Comparison of ENCODE assay signal across 1 cellular context in the genomic region with DNA sequence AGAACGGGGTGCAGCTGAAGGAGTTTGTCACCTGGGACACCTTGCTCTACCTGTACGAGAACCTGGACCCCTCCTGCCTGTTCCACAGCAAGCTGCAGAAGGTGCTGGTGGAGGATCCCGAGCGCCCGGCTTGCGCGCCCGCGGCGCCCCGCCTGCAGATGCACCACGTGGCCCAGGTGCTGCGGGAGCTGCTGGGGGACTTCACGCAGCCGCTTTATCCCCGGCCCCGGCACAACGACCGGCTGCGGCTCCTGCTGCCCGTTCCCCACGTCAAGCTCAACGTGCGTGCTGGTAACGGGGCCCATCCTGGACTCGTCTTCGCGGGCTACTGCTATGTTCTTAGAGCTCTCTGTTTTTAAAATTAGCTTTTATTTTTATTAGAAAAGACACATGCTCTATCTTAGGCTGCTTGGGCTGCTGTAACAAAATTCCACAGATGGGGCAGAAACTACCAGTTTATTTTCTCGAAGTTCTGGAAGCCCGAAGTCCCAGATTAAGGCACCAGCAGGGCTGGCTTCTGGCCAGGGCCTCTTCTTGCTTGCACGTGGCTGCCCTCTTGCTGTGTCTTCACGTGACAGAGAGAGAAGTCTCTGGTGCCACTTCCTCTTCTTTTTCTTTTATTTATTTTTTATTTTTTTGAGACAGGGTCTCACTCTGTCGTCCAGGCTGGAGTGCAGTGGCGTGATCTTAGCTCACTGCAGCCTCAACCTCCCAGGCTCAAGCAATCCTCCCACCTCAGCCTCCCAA.
A peak's percentile ranks its signal among the peaks of the same experiment; 100 is the strongest.
TF ChIP-seq lines count a peak whose summit lies in the region.

No MANE protein-coding gene starts in this region.

TF ChIP-seq in GM12878, 131 proteins besides CTCF, POLR2A, EP300 and RAD21:
- TF ChIP-seq, protein P1, sequence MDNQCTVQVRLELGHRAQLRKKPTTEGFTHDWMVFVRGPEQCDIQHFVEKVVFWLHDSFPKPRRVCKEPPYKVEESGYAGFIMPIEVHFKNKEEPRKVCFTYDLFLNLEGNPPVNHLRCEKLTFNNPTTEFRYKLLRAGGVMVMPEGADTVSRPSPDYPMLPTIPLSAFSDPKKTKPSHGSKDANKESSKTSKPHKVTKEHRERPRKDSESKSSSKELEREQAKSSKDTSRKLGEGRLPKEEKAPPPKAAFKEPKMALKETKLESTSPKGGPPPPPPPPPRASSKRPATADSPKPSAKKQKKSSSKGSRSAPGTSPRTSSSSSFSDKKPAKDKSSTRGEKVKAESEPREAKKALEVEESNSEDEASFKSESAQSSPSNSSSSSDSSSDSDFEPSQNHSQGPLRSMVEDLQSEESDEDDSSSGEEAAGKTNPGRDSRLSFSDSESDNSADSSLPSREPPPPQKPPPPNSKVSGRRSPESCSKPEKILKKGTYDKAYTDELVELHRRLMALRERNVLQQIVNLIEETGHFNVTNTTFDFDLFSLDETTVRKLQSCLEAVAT (IDR thresholded peaks at IDR 0.05), result no peak
- TF ChIP-seq RCOR1 (conservative IDR thresholded peaks at IDR 0.05; ENCODE audit: low read depth, low read length), result no peak
- peak in 1 of 2 experiments; percentile 42; a peak in 1 of 4 replicates for TF ChIP-seq BHLHE40 (IDR thresholded peaks at IDR 0.05; ENCODE audit: borderline replicate concordance in 1 of 2, low read depth in 2 of 2, low read length in 1 of 2)
- no peak for TF ChIP-seq HDAC6 (IDR thresholded peaks at IDR 0.05; ENCODE audit: unreplicated experiment)
- no peak for TF ChIP-seq TBL1XR1 (IDR thresholded peaks at IDR 0.05; ENCODE audit: low read depth, low read length)
- peak; percentile 34; the same call in 1 of the 2 replicates for TF ChIP-seq SPI1 (IDR thresholded peaks at IDR 0.05; ENCODE audit: borderline replicate concordance, insufficient read depth, low read depth, low read length)
- TF ChIP-seq SMARCA5 (IDR thresholded peaks at IDR 0.05), result no peak
- TF ChIP-seq, protein P2, sequence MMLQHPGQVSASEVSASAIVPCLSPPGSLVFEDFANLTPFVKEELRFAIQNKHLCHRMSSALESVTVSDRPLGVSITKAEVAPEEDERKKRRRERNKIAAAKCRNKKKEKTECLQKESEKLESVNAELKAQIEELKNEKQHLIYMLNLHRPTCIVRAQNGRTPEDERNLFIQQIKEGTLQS (IDR thresholded peaks at IDR 0.05; ENCODE audit: borderline replicate concordance, extremely low read depth, low read depth, low read length), result no peak
- TF ChIP-seq ZNF274 (IDR thresholded peaks at IDR 0.05; ENCODE audit: insufficient read depth, insufficient read length), result no peak
- TF ChIP-seq SRF (IDR thresholded peaks at IDR 0.05; ENCODE audit: low read depth in 2 of 2, low read length in 2 of 2), result no peak
